6 cellular contexts compared by ENCODE assay signal in genomic region chr12:108322998-108323397, GRCh38. TPM values are rescaled to one million over a fixed set of nuclear protein-coding genes. Genes with fewer than 3 reads are reported as not detected.
"Had no signal": no experiment of that assay in that cellular context is flagged by ENCODE, and none has a peak within 500 bp of the region (broad histone marks: within the 10 kb centered on the region; RNA-seq: fewer than 3 reads in every experiment).

No MANE protein-coding gene starts in this region.

- H3K27ac Mint-ChIP-seq: GM23338, IgD-negative memory B cell had no signal

- H3K9me3 Mint-ChIP-seq: GM23338 had no signal

- ATAC-seq: GM23338, HepG2 had no signal

- H3K36me3 Mint-ChIP-seq: IgD-negative memory B cell had no signal

- H3K4me3 Mint-ChIP-seq: GM23338, H9, IgD-negative memory B cell had no signal

- DNase-seq: H9, HCEC 1CT had no signal

RNA-seq across cellular contexts. Expression of gene CMKLR1, which starts 16.1 kb away (rescaled TPM):
- total RNA-seq: HepG2, HT-29 had no signal
- polyA plus RNA-seq: HepG2 had no signal
